ENCODE assay signal across 11 cellular contexts in genomic region chr10:131310054-131310903, GRCh38. TPM values are rescaled to one million over a fixed set of nuclear protein-coding genes. Genes with fewer than 3 reads are reported as not detected.
DNase-seq lines count a peak whose midpoint lies in the region; ATAC-seq and TF ChIP-seq lines count a peak whose summit lies in the region.
"Had no signal": no experiment of that assay in that cellular context is flagged by ENCODE, and none has a peak within 500 bp of the region (broad histone marks: within the 10 kb centered on the region; RNA-seq: fewer than 3 reads in every experiment).

No MANE protein-coding gene starts in this region.

- intact Hi-C loops in activated naive CD4-positive, alpha-beta T cell treated with anti-CD3 and anti-CD28 coated beads for 36 hours (cut with micrococcal nuclease), result no loop called here
- intact Hi-C loops in spleen (cut with DNase I; ENCODE audit: low total_unique reads), result no loop called here

- H3K36me3 ChIP-seq in NT2/D1 (ENCODE audit: insufficient read depth, insufficient read length, low read length), result no peaks in the 10 kb centered on the region
- H3K36me3 ChIP-seq in spleen, result no peaks in the 10 kb centered on the region
- H3K36me3 ChIP-seq: thoracic aorta had no signal

- no peaks in the 10 kb centered on the region for H3K9me3 Mint-ChIP-seq in activated naive CD4-positive, alpha-beta T cell treated with anti-CD3 and anti-CD28 coated beads for 36 hours

- no peak for TF ChIP-seq POLR2A in spleen (IDR thresholded peaks at IDR 0.05)

- no peak for ATAC-seq in GM18511 (IDR thresholded peaks at IDR 0.05; ENCODE audit: unreplicated experiment)

- no peaks in the 10 kb centered on the region for H3K9me3 ChIP-seq in NT2/D1 (ENCODE audit: insufficient read depth, low read length)
- no peaks in the 10 kb centered on the region for H3K9me3 ChIP-seq in spleen
- H3K9me3 ChIP-seq: thoracic aorta had no signal

- H3K27ac Mint-ChIP-seq in activated naive CD4-positive, alpha-beta T cell treated with anti-CD3 and anti-CD28 coated beads for 36 hours, result no peak overlapping the region

- peaks cover 41% of the 10 kb centered on the region for H3K27me3 Mint-ChIP-seq in activated naive CD4-positive, alpha-beta T cell treated with anti-CD3 and anti-CD28 coated beads for 36 hours (ENCODE audit: low read depth)

- H3K4me1 ChIP-seq in NT2/D1 (ENCODE audit: insufficient read depth, insufficient read length) (no peaks in the 10 kb centered on the region), spleen (peaks cover 3 to 24% (median 19%) of the 10 kb centered on the region in 6 donors)

- no peak for DNase-seq in activated naive CD4-positive, alpha-beta T cell treated with anti-CD3 and anti-CD28 coated beads for 36 hours
- no peak for DNase-seq in activated naive CD4-positive, alpha-beta T cell (lab: John Stamatoyannopoulos, UW)
- DNase-seq in NT2/D1 (ENCODE audit: low read depth, low spot score), result no peak
- no peak for DNase-seq in fibroblast of pulmonary artery (ENCODE audit: low read depth)
- DNase-seq in spleen, result no peak
- DNase-seq in SHP77 (lab: John Stamatoyannopoulos, UW), result no peak
- DNase-seq in HPDE6-E6E7 (ENCODE audit: extremely low spot score), result no peak
- DNase-seq: small intestine had no signal

- H3K27ac ChIP-seq in spleen, result no peak overlapping the region
- H3K27ac ChIP-seq: thoracic aorta had no signal

- peaks cover 5% of the 10 kb centered on the region for H3K4me1 Mint-ChIP-seq in activated naive CD4-positive, alpha-beta T cell treated with anti-CD3 and anti-CD28 coated beads for 36 hours (ENCODE audit: low read depth)

- CTCF ChIA-PET in activated naive CD4-positive, alpha-beta T cell treated with anti-CD3 and anti-CD28 coated beads for 36 hours (lab: Charles Lee), result no interaction called here

- H3K4me3 ChIP-seq in NT2/D1 (ENCODE audit: insufficient read length, low read depth) (peak overlapping the region; percentile 43), fibroblast of pulmonary artery (replicated peaks; ENCODE audit: low read depth, low read length) (no peak overlapping the region), spleen (peak overlapping the region in 5 of 8 donors; percentile 23 to 62 (median 36))
- H3K4me3 ChIP-seq: thoracic aorta had no signal

- peak overlapping the region; percentile 64 for H3K9ac ChIP-seq in NT2/D1 (ENCODE audit: insufficient read length, low read depth)

- peak overlapping the region; percentile 15 for H3K4me3 Mint-ChIP-seq in activated naive CD4-positive, alpha-beta T cell treated with anti-CD3 and anti-CD28 coated beads for 36 hours

- H3K27me3 ChIP-seq in NT2/D1 (ENCODE audit: insufficient read depth, insufficient read length), result peaks cover 3% of the 10 kb centered on the region
- peaks cover 0 to 92% (median 43%) of the 10 kb centered on the region in 7 donors for H3K27me3 ChIP-seq in spleen (replicated peaks in 1 of 7)

- peak; percentile 20 for TF ChIP-seq CTCF in fibroblast of pulmonary artery (IDR thresholded peaks at IDR 0.05; ENCODE audit: low read length, missing control alignments)
- no peak for TF ChIP-seq CTCF in spleen (IDR thresholded peaks at IDR 0.05 in 8 of 11, conservative IDR thresholded peaks at IDR 0.05 in 3 of 11)

- no peaks in the 10 kb centered on the region for H3K36me3 Mint-ChIP-seq in activated naive CD4-positive, alpha-beta T cell treated with anti-CD3 and anti-CD28 coated beads for 36 hours (ENCODE audit: low read depth)

- 6 to 9% (median 8%) methylated on average over 13 of the region's 13 CpGs for WGBS in spleen, 5 donors

RNA-seq across cellular contexts. Expression of gene TCERG1L, which starts 1.2 kb away (rescaled TPM):
- under 1 TPM in 1 of 2 experiments, not detected in 1; 0.10 TPM for total RNA-seq in activated naive CD4-positive, alpha-beta T cell treated with anti-CD3 and anti-CD28 coated beads for 36 hours
- total RNA-seq in spleen, result 1 to 10 TPM in 1 of 7 donors, under 1 TPM in 4, not detected in 2; 0.17 to 1.2 (median 0.38) TPM
- under 1 TPM in 2 of 3 donors, not detected in 1; 0.03 to 0.11 TPM for polyA plus RNA-seq in spleen
- total RNA-seq: kidney, thoracic aorta had no signal
